In genomic region chr4:128809477-128810330, GRCh38 we compare ENCODE assay signal across 8 cellular contexts. TPM values are rescaled to one million over a fixed set of nuclear protein-coding genes. Genes with fewer than 3 reads are reported as not detected.
DNase-seq lines count a peak whose midpoint lies in the region; ATAC-seq and TF ChIP-seq lines count a peak whose summit lies in the region.

TSS of gene JADE1 (plus strand) at chr4:128809700. CDS start at chr4:128831759, 22,059 bp downstream.

- TF ChIP-seq CTCF in CD4-positive, alpha-beta T cell (IDR thresholded peaks at IDR 0.05) = peak; percentile 44
- peak; percentile 49 to 73 (median 50) for TF ChIP-seq CTCF in right lobe of liver (IDR thresholded peaks at IDR 0.05)

- H3K4me1 ChIP-seq in right lobe of liver = peaks cover 0 to 6% (median 0%) of the 10 kb centered on the region in 4 donors

- H3K9me3 Mint-ChIP-seq in CD4-positive, alpha-beta T cell = no peaks in the 10 kb centered on the region

- H3K27ac ChIP-seq in CD4-positive, alpha-beta T cell (ENCODE audit: low read depth, low read length) = peak within 1 kb of the TSS; percentile 91
- H3K27ac ChIP-seq in right lobe of liver = peak within 1 kb of the TSS; percentile 91 to 94 (median 91)

- CTCF ChIA-PET in CD4-positive, alpha-beta T cell (lab: Charles Lee) = interaction anchor here (0.7 to 2.4 kb wide), 5 partner anchors 13 to 78 kb away, joined by 3 to 13 read pairs (median 4); no protein-coding TSS in a partner anchor

- WGBS in right lobe of liver (ENCODE audit: insufficient coverage, low coverage, low lambda C conversion rate, missing lambda C conversion rate) = 0% methylated on average over 44 of the region's 91 CpGs

- no peaks in the 10 kb centered on the region for H3K9me3 ChIP-seq in CD4-positive, alpha-beta T cell (ENCODE audit: control insufficient read depth, low read length)
- no peaks in the 10 kb centered on the region for H3K9me3 ChIP-seq in right lobe of liver

- no peaks in the 10 kb centered on the region for H3K36me3 ChIP-seq in right lobe of liver

- H3K4me3 ChIP-seq in right lobe of liver = peak within 1 kb of the TSS; percentile 63 to 79 (median 75)

- peak within 1 kb of the TSS; percentile 93 for H3K27ac Mint-ChIP-seq in CD4-positive, alpha-beta T cell

- peaks cover 13% of the 10 kb centered on the region for H3K36me3 Mint-ChIP-seq in CD4-positive, alpha-beta T cell (ENCODE audit: low read depth)

- peaks cover 17% of the 10 kb centered on the region for H3K4me1 Mint-ChIP-seq in CD4-positive, alpha-beta T cell (ENCODE audit: low read depth)

- ATAC-seq in CD4-positive, alpha-beta T cell (ENCODE audit: poor library complexity) = peak; percentile 58
- peak; percentile 47 for ATAC-seq in GM19397 (IDR thresholded peaks at IDR 0.05; ENCODE audit: unreplicated experiment)
- ATAC-seq in HG03571 (IDR thresholded peaks at IDR 0.05; ENCODE audit: unreplicated experiment) = peak; percentile 44
- ATAC-seq in right lobe of liver = peak; percentile 68 to 75 (median 73)

- intact Hi-C loops in CD4-positive, alpha-beta T cell (cut with DNase I, micrococcal nuclease) = loop anchor here (1.0 to 10.0 kb wide), 12 partner anchors 53 to 927 kb away; partner anchors contain the start of genes ABHD18 (in 1 of the 2), LARP1B (in 1 of the 2), MFSD8 (in 1 of the 2) and PGRMC2 (in 1 of the 2)
- intact Hi-C loops in right lobe of liver (cut with DNase I) = no loop called here

- H3K27me3 ChIP-seq in CD4-positive, alpha-beta T cell (ENCODE audit: control insufficient read depth, insufficient read depth, low read length) = no peaks in the 10 kb centered on the region
- H3K27me3 ChIP-seq in right lobe of liver = no peaks in the 10 kb centered on the region

- TF ChIP-seq POLR2A in right lobe of liver (IDR thresholded peaks at IDR 0.05) = peak; percentile 90

- H3K4me3 Mint-ChIP-seq in CD4-positive, alpha-beta T cell = peak within 1 kb of the TSS; percentile 97

- POLR2A ChIA-PET in CD4-positive, alpha-beta T cell (lab: Charles Lee) = interaction anchor here (0.6 to 1.9 kb wide), 17 partner anchors 13 to 929 kb away, joined by 3 to 14 read pairs (median 3); partner anchors contain the start of genes ABHD18, LARP1B, MFSD8 and PGRMC2

- H3K27me3 Mint-ChIP-seq in CD4-positive, alpha-beta T cell = no peaks in the 10 kb centered on the region

- peak; percentile 82 to 91 (median 86) for DNase-seq in CD4-positive, alpha-beta T cell
- DNase-seq in NCI-H774 (lab: John Stamatoyannopoulos, UW) (peak; percentile 51), dermis microvascular lymphatic vessel endothelial cell (ENCODE audit: low read depth in 2 of 2) (peak; percentile 90 to 94), right lobe of liver (peak; percentile 87 to 93 (median 91))
- peak; percentile 91 to 94 for DNase-seq in activated CD4-positive, alpha-beta T cell treated with anti-CD3 and anti-CD28 coated beads, Interleukin-2, amount 50 U/mL, for 48 hours
- peak; percentile 84 to 90 for DNase-seq in stimulated activated CD4-positive, alpha-beta T cell treated with anti-CD3 and anti-CD28 coated beads, Interleukin-4, amount 100 ng/mL, for 4 hours

RNA-seq across cellular contexts. Expression of gene JADE1, which starts in this region (rescaled TPM):
- total RNA-seq in CD4-positive, alpha-beta T cell = 10 to 100 TPM; 57.1 to 58.4 TPM
- 8.2 and 8.6 TPM in 2 replicates for total RNA-seq in dermis microvascular lymphatic vessel endothelial cell
- 10 to 100 TPM in 3 of 6 experiments, 1 to 10 TPM in 3; 8.2 to 16.9 (median 9.9) TPM for total RNA-seq in right lobe of liver

Comparison
In these comparisons a context has a peak if more than half of its experiments do, and no peak if none do; other contexts are left out.
1. Peak in every context shown above with its lines: DNase-seq, ATAC-seq, H3K4me3 ChIP-seq and H3K27ac ChIP-seq.
2. intact Hi-C loops: an anchor here in CD4-positive, alpha-beta T cell (1.0 to 10.0 kb wide); none called in right lobe of liver.